In genomic region chr1:35269190-35269988, GRCh38 we compare ENCODE assay signal across 7 cellular contexts. TPM values are rescaled to one million over a fixed set of nuclear protein-coding genes. Genes with fewer than 3 reads are reported as not detected.
DNase-seq lines count a peak whose midpoint lies in the region; ATAC-seq and TF ChIP-seq lines count a peak whose summit lies in the region.

No MANE protein-coding gene starts in this region.

- H3K36me3 Mint-ChIP-seq in mesothelial cell of epicardium = peaks cover 13% of the 10 kb centered on the region

- H3K4me3 Mint-ChIP-seq in mesothelial cell of epicardium = peak overlapping the region; percentile 79

- peak overlapping the region; percentile 98 for H3K4me3 ChIP-seq in GM08714 (ENCODE audit: low read length)
- peak overlapping the region; percentile 74 for H3K4me3 ChIP-seq in LNCaP clone FGC (ENCODE audit: low read depth, low read length)
- H3K4me3 ChIP-seq in breast epithelium = peak overlapping the region; percentile 68 to 95 (median 93)

- ATAC-seq in HG02852 (IDR thresholded peaks at IDR 0.05; ENCODE audit: unreplicated experiment) (no peak), GM21360 (IDR thresholded peaks at IDR 0.05; ENCODE audit: unreplicated experiment) (no peak)

- peaks cover 35% of the 10 kb centered on the region for H3K4me1 Mint-ChIP-seq in mesothelial cell of epicardium

- peak overlapping the region; percentile 87 for H3K27ac Mint-ChIP-seq in mesothelial cell of epicardium

- no peaks in the 10 kb centered on the region for H3K9me3 ChIP-seq in breast epithelium

- no peaks in the 10 kb centered on the region for H3K27me3 Mint-ChIP-seq in mesothelial cell of epicardium (ENCODE audit: low read depth)

- DNase-seq in LNCaP clone FGC (ENCODE audit: low read depth) (no peak), breast epithelium (ENCODE audit: low spot score in 2 of 2) (no peak), mesothelial cell of epicardium (ENCODE audit: low spot score in 2 of 2, unreplicated experiment in 2 of 2) (no peak), head of caudate nucleus (no peak)

- H3K9me3 Mint-ChIP-seq in mesothelial cell of epicardium = no peaks in the 10 kb centered on the region

- TF ChIP-seq CTCF in LNCaP clone FGC (IDR thresholded peaks at IDR 0.05; ENCODE audit: control insufficient read depth, extremely low read depth, insufficient read depth) = no peak
- no peak for TF ChIP-seq CTCF in breast epithelium (IDR thresholded peaks at IDR 0.05)
- no peak for TF ChIP-seq CTCF in mesothelial cell of epicardium (IDR thresholded peaks at IDR 0.05; ENCODE audit: unreplicated experiment)

- peaks cover 0 to 5% of the 10 kb centered on the region in 2 donors for H3K4me1 ChIP-seq in breast epithelium

- intact Hi-C loops in breast epithelium (cut with DNase I; ENCODE audit: low total_unique reads) = no loop called here
- intact Hi-C loops in head of caudate nucleus (cut with DNase I) = loop anchor here (10.0 kb wide), 1 partner anchor 75 kb away; the partner anchor contains the start of gene SFPQ

- no peaks in the 10 kb centered on the region for H3K27me3 ChIP-seq in breast epithelium

- H3K27ac ChIP-seq in breast epithelium = peak overlapping the region; percentile 94 to 97

- H3K36me3 ChIP-seq in breast epithelium = no peaks in the 10 kb centered on the region

- no peak for TF ChIP-seq POLR2A in breast epithelium (IDR thresholded peaks at IDR 0.05)

RNA-seq across cellular contexts. Expression of gene ZMYM4, which starts 0.9 kb away (rescaled TPM):
- total RNA-seq in breast epithelium (10 to 100 TPM; 47.2 to 71.1 (median 47.8) TPM), mesothelial cell of epicardium (87.8 to 95.6 TPM (median 91.3 TPM) in 3 replicates)
